ENCODE assay signal across 9 cellular contexts in the genomic region with DNA sequence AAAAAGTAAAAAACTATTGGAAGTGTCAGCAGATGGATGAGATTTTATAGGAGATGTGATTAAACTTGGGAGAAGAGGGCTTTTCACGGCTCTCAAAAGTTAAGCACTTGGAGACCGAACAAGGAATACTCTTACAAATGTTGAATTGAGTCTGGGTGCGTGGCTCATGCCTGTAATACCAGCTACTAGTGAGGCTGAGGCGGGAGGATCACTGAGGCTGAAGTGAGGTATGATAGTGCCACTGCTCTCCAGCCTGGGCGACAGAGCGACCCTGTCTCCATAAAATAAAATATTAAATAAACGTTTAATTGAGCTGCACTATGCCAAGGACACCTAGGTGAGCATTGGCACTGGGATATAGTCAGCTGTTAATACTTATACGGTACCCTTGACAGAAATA. TPM values are rescaled to one million over a fixed set of nuclear protein-coding genes. Genes with fewer than 3 reads are reported as not detected.
DNase-seq lines count a peak whose midpoint lies in the region; ATAC-seq and TF ChIP-seq lines count a peak whose summit lies in the region.
"Had no signal": no experiment of that assay in that cellular context is flagged by ENCODE, and none has a peak within 500 bp of the region (broad histone marks: within the 10 kb centered on the region; RNA-seq: fewer than 3 reads in every experiment).

No MANE protein-coding gene starts in this region.

- H3K9me2 ChIP-seq in OCI-LY7 (ENCODE audit: insufficient read depth, low read length), result no peaks in the 10 kb centered on the region

- H3K4me3 ChIP-seq in OCI-LY7 (ENCODE audit: low read depth, low read length, poor library complexity, severe bottlenecking) (no peak overlapping the region), epithelial cell of proximal tubule (ENCODE audit: low read depth, low read length) (peak overlapping the region; percentile 96)

- peaks cover 17% of the 10 kb centered on the region for H3K36me3 ChIP-seq in OCI-LY7 (ENCODE audit: insufficient read depth, low read length)

- peaks cover 28% of the 10 kb centered on the region for H3K36me3 Mint-ChIP-seq in activated CD4-positive, alpha-beta T cell treated with anti-CD3 and anti-CD28 coated beads, Interleukin-2, amount 10 ng/mL, durations not matched to agents 7 days and 5 days (ENCODE audit: low read depth)
- H3K36me3 Mint-ChIP-seq in progenitor cell of endocrine pancreas (ENCODE audit: insufficient read depth), result peaks cover 5% of the 10 kb centered on the region

- peaks cover 42% of the 10 kb centered on the region for H4K20me1 ChIP-seq in OCI-LY7 (ENCODE audit: insufficient read depth, low read length)

- H3K4me1 Mint-ChIP-seq in activated CD4-positive, alpha-beta T cell treated with anti-CD3 and anti-CD28 coated beads, Interleukin-2, amount 10 ng/mL, durations not matched to agents 7 days and 5 days, result peaks cover 52% of the 10 kb centered on the region
- peaks cover 42% of the 10 kb centered on the region for H3K4me1 Mint-ChIP-seq in progenitor cell of endocrine pancreas (ENCODE audit: low read depth)

- CTCF ChIA-PET in activated CD4-positive, alpha-beta T cell treated with anti-CD3 and anti-CD28 coated beads, Interleukin-2, amount 10 ng/mL, durations not matched to agents 7 days and 5 days (lab: Charles Lee), result interaction anchor here (1.1 kb wide), 1 partner anchor 725 kb away, joined by 3 read pairs; a partner anchor contains a TSS
- CTCF ChIA-PET in OCI-LY7 (lab: Charles Lee; ENCODE audit: unreplicated experiment), result no interaction called here

- no peaks in the 10 kb centered on the region for H3K27me3 Mint-ChIP-seq in activated CD4-positive, alpha-beta T cell treated with anti-CD3 and anti-CD28 coated beads, Interleukin-2, amount 10 ng/mL, durations not matched to agents 7 days and 5 days
- H3K27me3 Mint-ChIP-seq in progenitor cell of endocrine pancreas, result no peaks in the 10 kb centered on the region

- peaks cover 76% of the 10 kb centered on the region for H3K79me2 ChIP-seq in OCI-LY7 (ENCODE audit: insufficient read depth, low read depth, low read length)

- H3K9me3 Mint-ChIP-seq in activated CD4-positive, alpha-beta T cell treated with anti-CD3 and anti-CD28 coated beads, Interleukin-2, amount 10 ng/mL, durations not matched to agents 7 days and 5 days, result no peaks in the 10 kb centered on the region
- H3K9me3 Mint-ChIP-seq in progenitor cell of endocrine pancreas (ENCODE audit: low read depth), result no peaks in the 10 kb centered on the region

- H3K4me1 ChIP-seq in OCI-LY7 (ENCODE audit: insufficient read depth, low read length, poor library complexity, severe bottlenecking), result peaks cover 28% of the 10 kb centered on the region

- intact Hi-C loops in OCI-LY7 (cut with micrococcal nuclease; ENCODE audit: unreplicated experiment), result loop anchor here (5.0 to 10.0 kb wide), 3 partner anchors 423 to 595 kb away; a partner anchor contains a TSS

- DNase-seq in activated CD4-positive, alpha-beta T cell treated with anti-CD3 and anti-CD28 coated beads, Interleukin-2, amount 10 ng/mL, durations not matched to agents 7 days and 5 days, result no peak
- no peak for DNase-seq in activated CD4-positive, alpha-beta T cell treated with anti-CD3 and anti-CD28 coated beads for 1 hour
- DNase-seq in OCI-LY7 (ENCODE audit: low spot score) (no peak), epithelial cell of proximal tubule (ENCODE audit: low read depth) (no peak), progenitor cell of endocrine pancreas (ENCODE audit: low spot score, unreplicated experiment) (no peak), UCSD-AML1 (lab: John Stamatoyannopoulos, UW; ENCODE audit: unreplicated experiment) (no peak), DMS153 (lab: John Stamatoyannopoulos, UW) (no peak)
- DNase-seq: anterior cingulate cortex had no signal

- peak overlapping the region; percentile 100 for H3K27ac Mint-ChIP-seq in activated CD4-positive, alpha-beta T cell treated with anti-CD3 and anti-CD28 coated beads, Interleukin-2, amount 10 ng/mL, durations not matched to agents 7 days and 5 days
- peak overlapping the region; percentile 100 for H3K27ac Mint-ChIP-seq in progenitor cell of endocrine pancreas

- POLR2A ChIA-PET in activated CD4-positive, alpha-beta T cell treated with anti-CD3 and anti-CD28 coated beads, Interleukin-2, amount 10 ng/mL, durations not matched to agents 7 days and 5 days (lab: Charles Lee), result interaction anchor here (0.6 kb wide), 1 partner anchor 561 kb away, joined by 3 read pairs; no protein-coding TSS in a partner anchor
- POLR2A ChIA-PET in OCI-LY7 (lab: Charles Lee), result interaction anchor here (0.8 to 3.3 kb wide), 4 partner anchors 12 to 724 kb away, joined by 3 to 12 read pairs (median 3); a partner anchor contains a TSS

- no peaks in the 10 kb centered on the region for H3K9me3 ChIP-seq in OCI-LY7 (ENCODE audit: low read length)

- H3K4me3 Mint-ChIP-seq in activated CD4-positive, alpha-beta T cell treated with anti-CD3 and anti-CD28 coated beads, Interleukin-2, amount 10 ng/mL, durations not matched to agents 7 days and 5 days, result peak overlapping the region; percentile 93
- peak overlapping the region; percentile 100 for H3K4me3 Mint-ChIP-seq in progenitor cell of endocrine pancreas (ENCODE audit: low read depth)

- no peak for ATAC-seq in HG02798 (IDR thresholded peaks at IDR 0.05; ENCODE audit: poor library complexity, unreplicated experiment)

- TF ChIP-seq CTCF in OCI-LY7 (conservative IDR thresholded peaks at IDR 0.05; ENCODE audit: low read length) (no peak), epithelial cell of proximal tubule (conservative IDR thresholded peaks at IDR 0.05; ENCODE audit: low read depth, low read length) (no peak), progenitor cell of endocrine pancreas (IDR thresholded peaks at IDR 0.05; ENCODE audit: unreplicated experiment) (no peak)

- H2AFZ ChIP-seq in OCI-LY7 (ENCODE audit: low read length), result no peak overlapping the region

- H3K4me2 ChIP-seq in OCI-LY7 (ENCODE audit: low read length), result peak overlapping the region; percentile 92

- H3K27ac ChIP-seq in OCI-LY7 (ENCODE audit: low read depth, low read length, poor library complexity, severe bottlenecking), result no peak overlapping the region

- BruUV-seq in OCI-LY7 (replicated peaks; lab: Mats Ljungman, UMichigan), result no TSS peak

RNA-seq across cellular contexts. Expression of a gene that starts 1.9 kb away (rescaled TPM):
- 10 to 100 TPM; 67.7 to 73.2 TPM for total RNA-seq in activated CD4-positive, alpha-beta T cell treated with anti-CD3 and anti-CD28 coated beads, Interleukin-2, amount 10 ng/mL, durations not matched to agents 7 days and 5 days
- 53.5 and 57.7 TPM in 2 replicates for total RNA-seq in OCI-LY7 (2014; rRNA removed; shearing (Covaris generic))
- 67.4 and 75.9 TPM in 2 replicates for total RNA-seq in OCI-LY7 (2022)
- 41.0 and 46.1 TPM in 2 replicates for total RNA-seq in epithelial cell of proximal tubule
- total RNA-seq in progenitor cell of endocrine pancreas, result 70.5 and 73.3 TPM in 2 replicates

RNA-seq across cellular contexts. Expression of a gene that starts 2.6 kb away (rescaled TPM):
- 10 to 100 TPM; 51.6 to 71.2 TPM for total RNA-seq in activated CD4-positive, alpha-beta T cell treated with anti-CD3 and anti-CD28 coated beads, Interleukin-2, amount 10 ng/mL, durations not matched to agents 7 days and 5 days
- total RNA-seq in OCI-LY7 (2014; rRNA removed; shearing (Covaris generic)), result 38.8 and 40.9 TPM in 2 replicates
- 53.7 and 57.7 TPM in 2 replicates for total RNA-seq in OCI-LY7 (2022)
- 20.1 and 21.9 TPM in 2 replicates for total RNA-seq in epithelial cell of proximal tubule
- 41.0 and 49.8 TPM in 2 replicates for total RNA-seq in progenitor cell of endocrine pancreas
